21 cellular contexts compared by ENCODE assay signal in genomic region chr20:39645130-39645529, GRCh38.
A peak's percentile ranks its signal among the peaks of the same experiment; 100 is the strongest.
DNase-seq lines count a peak whose midpoint lies in the region; ATAC-seq lines count a peak whose summit lies in the region.
"Had no signal": no experiment of that assay in that cellular context is flagged by ENCODE, and none has a peak within 500 bp of the region (broad histone marks: within the 10 kb centered on the region; RNA-seq: fewer than 3 reads in every experiment).

No MANE protein-coding gene starts in this region.

- DNase-seq in COR-L47 (lab: John Stamatoyannopoulos, UW) = peak; percentile 10
- DNase-seq in NCI-H1092 treated with DMSO at 0.1 percent for 48 hours (lab: John Stamatoyannopoulos, UW) = peak; percentile 70
- DNase-seq in NCI-H69 (lab: John Stamatoyannopoulos, UW) = peak; percentile 75
- DNase-seq in iPS-NIHi11 (ENCODE audit: low spot score) = peak; percentile 16
- DNase-seq in NCI-H128 (lab: John Stamatoyannopoulos, UW; ENCODE audit: unreplicated experiment) = no peak
- no peak for DNase-seq in NCI-H524 treated with DMSO at 0.1 percent for 48 hours (lab: John Stamatoyannopoulos, UW)
- DNase-seq: activated CD4-positive, alpha-beta T cell treated with anti-CD3 and anti-CD28 coated beads, Interleukin-2, amount 10 ng/mL, durations not matched to agents 24 days and 14 days; activated effector memory CD4-positive, alpha-beta T cell treated with anti-CD3 and anti-CD28 coated beads, Interleukin-2, amount 50 U/mL, for 16 hours; activated T-cell treated with anti-CD3 and anti-CD28 coated beads, Interleukin-2, amount 50 U/mL, for 24 hours; DMS53; effector CD8-positive, alpha-beta T cell; hypothalamus; immature natural killer cell; NCI-H2081; PC-3; posterior cingulate gyrus; SK-N-SH; stimulated activated CD8-positive, alpha-beta memory T cell treated with anti-CD3 and anti-CD28 coated beads, Interleukin-4, amount 100 ng/mL, for 48 hours had no signal

- ATAC-seq in HG03280 (IDR thresholded peaks at IDR 0.05; ENCODE audit: unreplicated experiment) = no peak
- ATAC-seq: PC-3, sciatic nerve, WTC11 had no signal

Comparison
In these comparisons a context has a peak if more than half of its experiments do, and no peak if none do; other contexts are left out.
1. DNase-seq: peak in COR-L47 (single experiment), NCI-H1092 treated with DMSO at 0.1 percent for 48 hours (single experiment), NCI-H69 (single experiment) and iPS-NIHi11 (single experiment); none in NCI-H128 (single experiment) and NCI-H524 treated with DMSO at 0.1 percent for 48 hours (single experiment).